In the genomic region with DNA sequence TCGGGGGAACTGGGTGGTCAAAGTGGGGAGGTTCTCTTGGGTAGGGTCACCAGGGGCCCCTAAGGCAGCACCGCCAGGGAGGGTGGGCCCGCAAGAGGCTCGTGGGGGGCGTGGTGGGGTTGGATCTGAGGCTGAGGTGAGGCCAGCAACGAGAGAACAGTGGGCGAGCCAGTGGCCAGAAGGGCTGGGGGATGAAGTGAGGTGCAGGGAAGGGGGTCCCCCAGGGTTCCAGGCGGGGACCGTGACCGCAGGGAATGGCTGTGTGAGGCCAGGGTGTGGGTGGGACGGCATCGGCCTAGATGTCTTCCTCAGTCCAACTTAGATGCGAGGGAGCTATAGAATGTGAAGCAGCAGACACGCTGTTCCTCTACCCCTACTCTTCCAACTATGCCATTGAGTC, we compare ENCODE assay signal across 24 cellular contexts.
"Had no signal": no experiment of that assay in that cellular context is flagged by ENCODE, and none has a peak within 500 bp of the region (broad histone marks: within the 10 kb centered on the region; RNA-seq: fewer than 3 reads in every experiment).

No MANE protein-coding gene starts in this region.

- H3K4me3 Mint-ChIP-seq: endodermal cell; naive thymus-derived CD4-positive, alpha-beta T cell; nephron; neural progenitor cell; stimulated activated naive B cell treated with anti-CD40 and anti-IgM and Interleukin-4, amounts not matched to agents 10 μg/mL and 1 μg/mL and 100 μg/mL, for 72 hours had no signal

- H3K4me3 ChIP-seq: dorsolateral prefrontal cortex, neural progenitor cell, right lobe of liver, stomach, thyroid gland had no signal

- H3K9me3 Mint-ChIP-seq: endodermal cell, nephron had no signal

- H3K4me1 ChIP-seq: foreskin keratinocyte, neural progenitor cell, right lobe of liver, thyroid gland had no signal

- H3K27ac Mint-ChIP-seq: endodermal cell, nephron, neural progenitor cell had no signal

- DNase-seq: central memory CD4-positive, alpha-beta T cell; dorsolateral prefrontal cortex; effector CD4-positive, alpha-beta T cell; endodermal cell; foreskin keratinocyte; glutamatergic neuron; mesendoderm; midbrain; naive thymus-derived CD4-positive, alpha-beta T cell; posterior cingulate gyrus; right lobe of liver; small intestine; stimulated activated CD4-positive, alpha-beta T cell treated with anti-CD3 and anti-CD28 coated beads, Interleukin-15, amount 100 ng/mL, for 24 hours; stimulated activated CD4-positive, alpha-beta T cell treated with anti-CD3 and anti-CD28 coated beads, Interleukin-2, amount 100 ng/mL, for 48 hours; stimulated activated naive B cell treated with anti-CD40 and anti-IgM and Interleukin-4, amounts not matched to agents 10 μg/mL and 1 μg/mL and 100 μg/mL, for 72 hours; stomach; thyroid gland; trophoblast cell had no signal

- H3K27ac ChIP-seq: epithelial cell of prostate, foreskin keratinocyte, neural progenitor cell, psoas muscle, right lobe of liver, thyroid gland had no signal

- H3K4me2 ChIP-seq: neural progenitor cell had no signal

- H3K9me3 ChIP-seq: psoas muscle, right lobe of liver, stomach, thyroid gland had no signal

- ATAC-seq: esophagus mucosa; foreskin keratinocyte; left lobe of liver; naive thymus-derived CD4-positive, alpha-beta T cell; stimulated activated naive B cell treated with anti-CD40 and anti-IgM and Interleukin-4, amounts not matched to agents 10 μg/mL and 1 μg/mL and 100 μg/mL, for 72 hours had no signal

- H3K27me3 Mint-ChIP-seq: naive thymus-derived CD4-positive, alpha-beta T cell; stimulated activated naive B cell treated with anti-CD40 and anti-IgM and Interleukin-4, amounts not matched to agents 10 μg/mL and 1 μg/mL and 100 μg/mL, for 72 hours had no signal

- H3K27me3 ChIP-seq: dorsolateral prefrontal cortex, foreskin keratinocyte, neural progenitor cell, right lobe of liver, stomach, thyroid gland had no signal

- H3K36me3 ChIP-seq: neural progenitor cell, right lobe of liver, thyroid gland had no signal

- H2AFZ ChIP-seq: neural progenitor cell had no signal

- H3K9ac ChIP-seq: neural progenitor cell had no signal

- H3K4me1 Mint-ChIP-seq: neural progenitor cell; stimulated activated naive B cell treated with anti-CD40 and anti-IgM and Interleukin-4, amounts not matched to agents 10 μg/mL and 1 μg/mL and 100 μg/mL, for 72 hours had no signal
